13 cellular contexts compared by ENCODE assay signal in genomic region chr18:54173980-54174611, GRCh38. TPM values are rescaled to one million over a fixed set of nuclear protein-coding genes. Genes with fewer than 3 reads are reported as not detected.
A peak's percentile ranks its signal among the peaks of the same experiment; 100 is the strongest.
DNase-seq lines count a peak whose midpoint lies in the region; ATAC-seq, FAIRE-seq and TF ChIP-seq lines count a peak whose summit lies in the region.
"Had no signal": no experiment of that assay in that cellular context is flagged by ENCODE, and none has a peak within 500 bp of the region (broad histone marks: within the 10 kb centered on the region; RNA-seq: fewer than 3 reads in every experiment).

No MANE protein-coding gene starts in this region.

- no peak for TF ChIP-seq CTCF in right lobe of liver (IDR thresholded peaks at IDR 0.05)

- peak in 1 of 3 donors; percentile 23 for DNase-seq in CD4-positive, CD25-positive, alpha-beta regulatory T cell
- DNase-seq in DMS79 treated with DMSO at 0.1 percent for 48 hours (lab: John Stamatoyannopoulos, UW) (no peak), right lobe of liver (no peak), small intestine (no peak)
- DNase-seq: NCI-H187 treated with DMSO at 0.1 percent for 48 hours; Peyer's patch; stimulated activated CD4-positive, alpha-beta T cell treated with anti-CD3 and anti-CD28 coated beads, Interleukin-15, amount 100 ng/mL, for 24 hours had no signal

- H3K27me3 Mint-ChIP-seq in CD4-positive, CD25-positive, alpha-beta regulatory T cell: no peaks in the 10 kb centered on the region
- no peaks in the 10 kb centered on the region for H3K27me3 Mint-ChIP-seq in activated naive CD8-positive, alpha-beta T cell

- peaks cover 15% of the 10 kb centered on the region for H3K36me3 ChIP-seq in CD4-positive, CD25-positive, alpha-beta regulatory T cell (ENCODE audit: control insufficient read depth, insufficient read depth, low read length)
- H3K36me3 ChIP-seq in right lobe of liver (no peaks in the 10 kb centered on the region), small intestine (ENCODE audit: control insufficient read depth in 2 of 2, insufficient read depth in 2 of 2, low read length in 2 of 2) (peaks cover 0 to 1% of the 10 kb centered on the region in 2 donors)
- H3K36me3 ChIP-seq: ascending aorta had no signal

- H3K36me3 Mint-ChIP-seq in CD4-positive, CD25-positive, alpha-beta regulatory T cell: peaks cover 11% of the 10 kb centered on the region
- H3K36me3 Mint-ChIP-seq in activated naive CD8-positive, alpha-beta T cell: peaks cover 10% of the 10 kb centered on the region

- H3K27ac ChIP-seq in CD4-positive, CD25-positive, alpha-beta regulatory T cell (ENCODE audit: insufficient read depth, low read length, poor library complexity, severe bottlenecking): no peak overlapping the region
- H3K27ac ChIP-seq in right lobe of liver (no peak overlapping the region), small intestine (ENCODE audit: low read depth in 1 of 2, low read length in 1 of 2) (no peak overlapping the region)
- H3K27ac ChIP-seq: ascending aorta, Peyer's patch had no signal

- FAIRE-seq in small intestine (lab: Jason Lieb, UNC): no peak

- intact Hi-C loops in right lobe of liver (cut with DNase I): no loop called here

- H3K27ac Mint-ChIP-seq in CD4-positive, CD25-positive, alpha-beta regulatory T cell: peak overlapping the region; percentile 62 to 79 (median 68)
- H3K27ac Mint-ChIP-seq in activated naive CD8-positive, alpha-beta T cell: peak overlapping the region; percentile 90

- no peaks in the 10 kb centered on the region for H3K9me3 Mint-ChIP-seq in CD4-positive, CD25-positive, alpha-beta regulatory T cell
- no peaks in the 10 kb centered on the region for H3K9me3 Mint-ChIP-seq in activated naive CD8-positive, alpha-beta T cell (ENCODE audit: low read depth)
- H3K9me3 Mint-ChIP-seq: nephron had no signal

- peak overlapping the region; percentile 28 for H3K4me3 ChIP-seq in CD4-positive, CD25-positive, alpha-beta regulatory T cell (ENCODE audit: low read depth, low read length)
- H3K4me3 ChIP-seq in right lobe of liver: no peak overlapping the region
- no peak overlapping the region for H3K4me3 ChIP-seq in small intestine (ENCODE audit: low read depth in 1 of 2, low read length in 2 of 2)
- H3K4me3 ChIP-seq: ascending aorta, Peyer's patch had no signal

- H3K4me3 Mint-ChIP-seq in CD4-positive, CD25-positive, alpha-beta regulatory T cell: no peak overlapping the region
- peak overlapping the region; percentile 39 for H3K4me3 Mint-ChIP-seq in activated naive CD8-positive, alpha-beta T cell
- H3K4me3 Mint-ChIP-seq: nephron had no signal

- peak in 1 of 2 donors; percentile 46 for ATAC-seq in CD4-positive, CD25-positive, alpha-beta regulatory T cell (ENCODE audit: low read depth in 2 of 2)
- ATAC-seq in GM19351 (IDR thresholded peaks at IDR 0.05; ENCODE audit: unreplicated experiment) (peak; percentile 56), HG03097 (IDR thresholded peaks at IDR 0.05; ENCODE audit: low FRiP score, unreplicated experiment) (peak; percentile 53), right lobe of liver (no peak), GM18520 (IDR thresholded peaks at IDR 0.05; ENCODE audit: unreplicated experiment) (no peak)

- H3K9me3 ChIP-seq in CD4-positive, CD25-positive, alpha-beta regulatory T cell (ENCODE audit: control insufficient read depth in 2 of 2, low read length in 2 of 2): no peaks in the 10 kb centered on the region
- H3K9me3 ChIP-seq in right lobe of liver (no peaks in the 10 kb centered on the region), small intestine (ENCODE audit: control insufficient read depth, low read depth) (no peaks in the 10 kb centered on the region)
- H3K9me3 ChIP-seq: ascending aorta, Peyer's patch had no signal

- no peaks in the 10 kb centered on the region for H3K27me3 ChIP-seq in CD4-positive, CD25-positive, alpha-beta regulatory T cell (ENCODE audit: control insufficient read depth, insufficient read depth, low read length)
- H3K27me3 ChIP-seq in right lobe of liver (no peaks in the 10 kb centered on the region), small intestine (ENCODE audit: control insufficient read depth in 2 of 2, insufficient read depth in 2 of 2, low read length in 2 of 2) (no peaks in the 10 kb centered on the region)
- H3K27me3 ChIP-seq: ascending aorta, Peyer's patch had no signal

- peaks cover 37 to 62% (median 42%) of the 10 kb centered on the region in 4 donors for H3K4me1 Mint-ChIP-seq in CD4-positive, CD25-positive, alpha-beta regulatory T cell
- peaks cover 40% of the 10 kb centered on the region for H3K4me1 Mint-ChIP-seq in activated naive CD8-positive, alpha-beta T cell (ENCODE audit: low read depth)

- WGBS in right lobe of liver (ENCODE audit: insufficient coverage, low coverage, low lambda C conversion rate, missing lambda C conversion rate): 67% methylated on average over 1 of the region's 1 CpG
- 77 to 81% (median 79%) methylated on average over 1 of the region's 1 CpG for WGBS in small intestine, 3 donors

- no peak for TF ChIP-seq POLR2A in right lobe of liver (IDR thresholded peaks at IDR 0.05)

- H3K4me1 ChIP-seq in CD4-positive, CD25-positive, alpha-beta regulatory T cell (ENCODE audit: control insufficient read depth, insufficient read depth, low read length, poor library complexity, severe bottlenecking): no peaks in the 10 kb centered on the region
- H3K4me1 ChIP-seq in right lobe of liver: peaks cover 0 to 7% (median 0%) of the 10 kb centered on the region in 4 donors
- no peaks in the 10 kb centered on the region for H3K4me1 ChIP-seq in small intestine (ENCODE audit: control insufficient read depth in 2 of 2, insufficient read depth in 1 of 2, low read depth in 1 of 2, low read length in 1 of 2)
- H3K4me1 ChIP-seq: ascending aorta, Peyer's patch had no signal

RNA-seq across cellular contexts. Expression of gene MBD2, which starts 50.4 kb away (rescaled TPM):
- 132 TPM for total RNA-seq in CD4-positive, CD25-positive, alpha-beta regulatory T cell
- polyA plus RNA-seq in CD4-positive, CD25-positive, alpha-beta regulatory T cell: 10 to 100 TPM in 3 of 4 donors, 1 to 10 TPM in 1; 8.4 to 26.8 (median 18.5) TPM
- total RNA-seq in right lobe of liver: 10 to 100 TPM; 13.7 to 47.7 (median 29.4) TPM
- polyA plus RNA-seq in small intestine: 10 to 100 TPM; 24.0 to 37.6 (median 36.2) TPM

Comparison
In these comparisons a context has a peak if more than half of its experiments do, and no peak if none do; other contexts are left out.
1. ATAC-seq: peak in GM19351 (single experiment) and HG03097 (single experiment); none in right lobe of liver (0 of 4) and GM18520 (single experiment).